24 cellular contexts compared by ENCODE assay signal in the genomic region with DNA sequence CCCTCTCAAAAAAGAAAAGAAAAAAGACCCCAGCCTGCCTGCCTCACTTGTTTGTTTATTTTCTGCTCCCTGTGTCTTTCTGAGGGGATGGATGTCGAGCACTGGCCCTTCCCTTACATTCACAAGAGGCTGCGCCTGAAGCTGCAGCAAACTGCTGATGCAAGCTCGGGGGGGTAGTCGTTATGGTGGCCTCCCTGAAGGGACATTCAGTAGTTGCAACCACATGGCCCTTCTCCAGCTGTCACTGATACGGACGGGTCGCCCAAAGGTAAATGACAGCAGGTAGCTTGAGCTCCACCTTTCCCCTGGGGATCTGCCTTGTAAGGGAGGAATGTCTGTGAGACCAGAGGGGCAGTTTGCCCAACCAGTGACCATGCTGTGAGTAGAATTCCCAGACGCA. TPM values are rescaled to one million over a fixed set of nuclear protein-coding genes. Genes with fewer than 3 reads are reported as not detected.
A peak's percentile ranks its signal among the peaks of the same experiment; 100 is the strongest.
DNase-seq lines count a peak whose midpoint lies in the region; ATAC-seq, FAIRE-seq and TF ChIP-seq lines count a peak whose summit lies in the region.
"Had no signal": no experiment of that assay in that cellular context is flagged by ENCODE, and none has a peak within 500 bp of the region (broad histone marks: within the 10 kb centered on the region; RNA-seq: fewer than 3 reads in every experiment).

No MANE protein-coding gene starts in this region.

- peak overlapping the region in 1 of 2 experiments; percentile 23; a peak in 1 of 4 replicates for H3K9ac ChIP-seq in K562 (ENCODE audit: insufficient read depth in 1 of 2, low read depth in 2 of 2, low read length in 2 of 2)
- no peak overlapping the region for H3K9ac ChIP-seq in MM.1S (ENCODE audit: low read length)

- H3K27ac ChIP-seq in HEK293 (ENCODE audit: extremely low read depth, low read depth, low read length) (no peak overlapping the region), K562 (ENCODE audit: extremely low read depth, low read depth, low read length) (no peak overlapping the region; the same call in 2 of the 3 replicates), thoracic aorta (peak overlapping the region; percentile 82 to 92), MM.1S (ENCODE audit: low read length) (no peak overlapping the region)
- H3K27ac ChIP-seq: body of pancreas had no signal

- no peak overlapping the region for H3K4me3 ChIP-seq in HEK293 (ENCODE audit: low read depth, low read length)
- H3K4me3 ChIP-seq in K562 = no peak overlapping the region
- no peak overlapping the region for H3K4me3 ChIP-seq in thoracic aorta
- H3K4me3 ChIP-seq in MM.1S (ENCODE audit: low read length) = no peak overlapping the region
- H3K4me3 ChIP-seq in mucosa of descending colon = no peak overlapping the region
- H3K4me3 ChIP-seq: body of pancreas, lower lobe of right lung had no signal

- H3F3A ChIP-seq in MM.1S (ENCODE audit: insufficient read depth, low read length) = peaks cover 15% of the 10 kb centered on the region

- CTCF ChIA-PET in HEK293 (lab: Yijun Ruan, JAX) (interaction anchor here (0.7 kb wide), 1 partner anchor 43 kb away, joined by 4 read pairs; no protein-coding TSS in a partner anchor), K562 (lab: Yijun Ruan, JAX; ENCODE audit: low intra/inter-chr PET ratio) (no interaction called here)

- BruUV-seq in K562 (replicated peaks; lab: Mats Ljungman, UMichigan) = no TSS peak

- no peaks in the 10 kb centered on the region for H3K27me3 ChIP-seq in K562 (ENCODE audit: control insufficient read depth in 2 of 2, insufficient read depth in 2 of 2, low read length in 2 of 2)
- no peaks in the 10 kb centered on the region for H3K27me3 ChIP-seq in thoracic aorta (replicated peaks; ENCODE audit: insufficient read depth)
- H3K27me3 ChIP-seq in MM.1S (replicated peaks; ENCODE audit: insufficient read depth, low read length) = no peaks in the 10 kb centered on the region
- H3K27me3 ChIP-seq: body of pancreas had no signal

- H3K9me2 ChIP-seq in MM.1S (replicated peaks; ENCODE audit: insufficient read depth, low read length) = no peaks in the 10 kb centered on the region

- no peaks in the 10 kb centered on the region for H3K27me3 Mint-ChIP-seq in nephron progenitor cell (ENCODE audit: low read depth, poor library complexity)
- H3K27me3 Mint-ChIP-seq: activated CD4-positive, alpha-beta T cell treated with anti-CD3 and anti-CD28 coated beads for 36 hours; T-helper 17 cell had no signal

- H3K4me2 ChIP-seq in K562 (ENCODE audit: insufficient read depth, low read length) (no peak overlapping the region), MM.1S (ENCODE audit: low read depth, low read length) (no peak overlapping the region)

- no peak overlapping the region for H3K4me3 Mint-ChIP-seq in nephron progenitor cell
- H3K4me3 Mint-ChIP-seq: activated CD4-positive, alpha-beta T cell treated with anti-CD3 and anti-CD28 coated beads for 36 hours; activated T-cell treated with anti-CD3 and anti-CD28 coated beads, Interleukin-2, amount 50 U/mL, for 4 hours; T-helper 17 cell had no signal

- in situ Hi-C loops in K562 (cut with MboI) = no loop called here

- intact Hi-C loops in K562 (cut with micrococcal nuclease) (no loop called here), mucosa of descending colon (cut with DNase I, micrococcal nuclease) (no loop called here)

- POLR2A ChIA-PET in HEK293 (lab: Yijun Ruan, JAX) = interaction anchor here (0.6 to 0.7 kb wide), 3 partner anchors 74 to 384 kb away, joined by 3 to 5 read pairs (median 3); no protein-coding TSS in a partner anchor
- POLR2A ChIA-PET in K562 (lab: Yijun Ruan, JAX) = interaction anchor here (0.5 to 1.4 kb wide), 8 partner anchors 16 to 114 kb away, joined by 3 to 6 read pairs (median 3); no protein-coding TSS in a partner anchor

- no peak for TF ChIP-seq POLR2A in K562 (conservative IDR thresholded peaks at IDR 0.05)

- H3K9me3 Mint-ChIP-seq in nephron progenitor cell = no peaks in the 10 kb centered on the region
- H3K9me3 Mint-ChIP-seq: activated T-cell treated with anti-CD3 and anti-CD28 coated beads, Interleukin-2, amount 50 U/mL, for 4 hours had no signal

- H3K9me3 ChIP-seq in HEK293 (ENCODE audit: control insufficient read depth, insufficient read depth, low read depth, low read length) (no peaks in the 10 kb centered on the region), K562 (replicated peaks; ENCODE audit: control insufficient read depth, insufficient read depth, low read depth, low read length) (no peaks in the 10 kb centered on the region), thoracic aorta (no peaks in the 10 kb centered on the region), MM.1S (replicated peaks; ENCODE audit: insufficient read depth, low read length) (no peaks in the 10 kb centered on the region), mucosa of descending colon (no peaks in the 10 kb centered on the region)
- H3K9me3 ChIP-seq: body of pancreas, lower lobe of right lung had no signal

- WGBS in K562 (ENCODE audit: insufficient coverage, low coverage, missing lambda C conversion rate) = 83% methylated on average over 8 of the region's 8 CpGs

- H3K27ac Mint-ChIP-seq in nephron progenitor cell = peak overlapping the region; percentile 69
- H3K27ac Mint-ChIP-seq: activated CD4-positive, alpha-beta T cell treated with anti-CD3 and anti-CD28 coated beads for 36 hours; T-helper 17 cell had no signal

- H3K4me1 ChIP-seq in HEK293 (ENCODE audit: control insufficient read depth, insufficient read depth, low read length) = no peaks in the 10 kb centered on the region
- H3K4me1 ChIP-seq in K562 (replicated peaks in 1 of 2; ENCODE audit: control insufficient read depth in 2 of 2, insufficient read depth in 2 of 2, low read length in 2 of 2) = peaks cover 0 to 16% of the 10 kb centered on the region in 2 experiments; a peak in 2 of 5 replicates
- peaks cover 38 to 77% of the 10 kb centered on the region in 2 donors for H3K4me1 ChIP-seq in thoracic aorta (ENCODE audit: control insufficient read depth in 1 of 2, low read depth in 2 of 2)
- H3K4me1 ChIP-seq in MM.1S (ENCODE audit: low read length) = peaks cover 11% of the 10 kb centered on the region
- no peaks in the 10 kb centered on the region for H3K4me1 ChIP-seq in mucosa of descending colon (ENCODE audit: low read depth)

- H3K79me2 ChIP-seq in K562 (ENCODE audit: control insufficient read depth, insufficient read depth, low read length) (peaks cover 61% of the 10 kb centered on the region), MM.1S (ENCODE audit: low read length) (peaks cover 79% of the 10 kb centered on the region)

- H3K4me1 Mint-ChIP-seq in nephron progenitor cell = peaks cover 36% of the 10 kb centered on the region

- H3K36me3 Mint-ChIP-seq in nephron progenitor cell (ENCODE audit: low read depth) = peaks cover 36% of the 10 kb centered on the region

- no peak for TF ChIP-seq CTCF in HEK293 (tag by site-specific recombination; IDR thresholded peaks at IDR 0.05)
- no peak for TF ChIP-seq CTCF in K562 (IDR thresholded peaks at IDR 0.05 in 2 of 3, conservative IDR thresholded peaks at IDR 0.05 in 1 of 3; ENCODE audit: insufficient read depth in 2 of 3, low read depth in 1 of 3, low read length in 3 of 3)
- no peak for TF ChIP-seq CTCF in nephron progenitor cell (IDR thresholded peaks at IDR 0.05)
- no peak for TF ChIP-seq CTCF in thoracic aorta (IDR thresholded peaks at IDR 0.05)
- no peak for TF ChIP-seq CTCF in MM.1S (IDR thresholded peaks at IDR 0.05; ENCODE audit: low read length)
- TF ChIP-seq CTCF in mucosa of descending colon (IDR thresholded peaks at IDR 0.05) = no peak

- ATAC-seq in K562 (peak; percentile 24; the same call in 2 of the 3 replicates), thoracic aorta (ENCODE audit: insufficient number of reproducible peaks, low FRiP score, low read depth) (no peak), mucosa of descending colon (no peak), GM21515 (IDR thresholded peaks at IDR 0.05; ENCODE audit: unreplicated experiment) (no peak)
- ATAC-seq: activated CD4-positive, alpha-beta T cell treated with anti-CD3 and anti-CD28 coated beads for 36 hours; activated T-cell treated with anti-CD3 and anti-CD28 coated beads, Interleukin-2, amount 50 U/mL, for 4 hours; body of pancreas; esophagus mucosa; lower lobe of right lung; T-helper 17 cell had no signal

- DNase-seq in K562 (ENCODE audit: extremely low read depth in 1 of 4, low spot score in 3 of 4) (no peak), nephron progenitor cell (no peak), thoracic aorta (ENCODE audit: low spot score) (no peak), MM.1S (no peak), mucosa of descending colon (no peak)
- DNase-seq: activated CD4-positive, alpha-beta T cell treated with anti-CD3 and anti-CD28 coated beads for 36 hours; activated CD8-positive, alpha-beta memory T cell treated with anti-CD3 and anti-CD28 coated beads for 24 hours; activated T-cell treated with anti-CD3 and anti-CD28 coated beads, Interleukin-2, amount 50 U/mL, for 4 hours; body of pancreas; effector memory CD4-positive, alpha-beta T cell; KBM-7; lower lobe of right lung; NCI-H146; NCI-H526; small intestine; stimulated activated CD4-positive, alpha-beta T cell treated with anti-CD3 and anti-CD28 coated beads, Interleukin-2, amount 100 ng/mL, for 24 hours; T-helper 17 cell had no signal

- H3K36me3 ChIP-seq in HEK293 (ENCODE audit: control insufficient read depth in 2 of 2, insufficient read depth in 1 of 2, low read length in 2 of 2) (peaks cover 0 to 20% of the 10 kb centered on the region in 2 experiments; a peak in 2 of 3 replicates), K562 (ENCODE audit: control insufficient read depth, insufficient read depth, low read length) (peaks cover 25% of the 10 kb centered on the region; the same call in 2 of the 3 replicates), thoracic aorta (no peaks in the 10 kb centered on the region), MM.1S (replicated peaks; ENCODE audit: insufficient read depth, low read length) (no peaks in the 10 kb centered on the region), mucosa of descending colon (ENCODE audit: low read depth) (no peaks in the 10 kb centered on the region)

- no peak for TF ChIP-seq RAD21 in K562 (CRISPR knock-in tag; conservative IDR thresholded peaks at IDR 0.05 in 1 of 2, IDR thresholded peaks at IDR 0.05 in 1 of 2)

- H2AFZ ChIP-seq in K562 (ENCODE audit: low read depth, low read length) (no peak overlapping the region), MM.1S (ENCODE audit: low read length) (no peak overlapping the region)

- H4K20me1 ChIP-seq in K562 (replicated peaks; ENCODE audit: control insufficient read depth, insufficient read depth, low read length) (peaks cover 7% of the 10 kb centered on the region), MM.1S (ENCODE audit: insufficient read depth, low read length) (no peaks in the 10 kb centered on the region)

- FAIRE-seq in K562 (lab: Jason Lieb, UNC) = no peak
- FAIRE-seq: keratinocyte, small intestine had no signal

- no peak for TF ChIP-seq EP300 in K562 (IDR thresholded peaks at IDR 0.05; ENCODE audit: low read length)

- no peaks in the 10 kb centered on the region for H3K9me1 ChIP-seq in K562 (ENCODE audit: control insufficient read depth, insufficient read depth, low read length)

RNA-seq across cellular contexts. Expression of gene PLEKHM2, which starts 17.7 kb away (rescaled TPM):
- 33.4 and 106 TPM in 2 replicates for total RNA-seq in K562 (2011; cell fraction: chromatin; rRNA removed; ENCODE audit: low replicate concordance)
- total RNA-seq in K562 (2011; cell fraction: nucleolus; rRNA removed) = 69.5 and 71.2 TPM in 2 replicates
- total RNA-seq in K562 (2011; cell fraction: nucleoplasm; rRNA removed) = 36.4 and 44.3 TPM in 2 replicates
- total RNA-seq in K562 (2014; rRNA removed) (28.6 and 36.7 TPM in 2 replicates), K562 (2014; rRNA removed; fragmentation: Illumina TruSeq; extraction: Trizol) (7.8 and 15.6 TPM in 2 replicates), K562 (2015; rRNA removed; fragmentation: Illumina TruSeq; extraction: Trizol) (33.2 and 34.3 TPM in 2 replicates), K562 (2021) (63.7 and 65.3 TPM in 2 replicates), thoracic aorta (10 to 100 TPM; 53.7 to 74.6 TPM), mucosa of descending colon (10 to 100 TPM; 32.2 to 57.3 (median 36.2) TPM)
- polyA plus RNA-seq in K562 (2011; rRNA removed) (34.9 and 54.1 TPM in 2 replicates), K562 (2014; fragmentation: Illumina TruSeq; extraction: Trizol) (35.1 and 47.8 TPM in 2 replicates), K562 (2014; fragmentation: Nextera tagmentation; extraction: Ambion mirVana) (under 1 TPM; 0.27 to 0.78 TPM), K562 (2014; rRNA removed) (41.1 and 42.7 TPM in 2 replicates)
- 50.7 and 63.4 TPM in 2 replicates for polyA plus RNA-seq in K562 (2011; cell fraction: cytosol; rRNA removed)
- 122 and 150 TPM in 2 replicates for polyA plus RNA-seq in K562 (2011; cell fraction: nucleus; rRNA removed)
- polyA plus RNA-seq in K562 (2012) = 43.7 and 66.8 TPM in 2 replicates
- 17.2 and 24.3 TPM in 2 replicates for polyA minus RNA-seq in K562 (2011; rRNA and poly(A)+ RNA removed)
- 35.5 and 58.1 TPM in 2 replicates for polyA minus RNA-seq in K562 (2011; cell fraction: cytosol; rRNA and poly(A)+ RNA removed)
- 17.6 and 24.7 TPM in 2 replicates for polyA minus RNA-seq in K562 (2011; cell fraction: nucleus; rRNA and poly(A)+ RNA removed)

RNA-seq across cellular contexts. Expression of gene SLC25A34, which starts 34.3 kb away (rescaled TPM):
- total RNA-seq in K562 (2011; cell fraction: chromatin; rRNA removed; ENCODE audit: low replicate concordance) = 0.86 and 1.9 TPM in 2 replicates
- total RNA-seq in K562 (2011; cell fraction: nucleolus; rRNA removed) = 1.1 and 1.8 TPM in 2 replicates
- total RNA-seq in K562 (2011; cell fraction: nucleoplasm; rRNA removed) = 1.1 and 1.6 TPM in 2 replicates
- 0.41 and 0.78 TPM in 2 replicates for total RNA-seq in K562 (2014; rRNA removed)
- total RNA-seq in K562 (2014; rRNA removed; fragmentation: Illumina TruSeq; extraction: Trizol) = 0.06 and 0.11 TPM in 2 replicates
- 0.26 and 0.43 TPM in 2 replicates for total RNA-seq in K562 (2015; rRNA removed; fragmentation: Illumina TruSeq; extraction: Trizol)
- total RNA-seq in K562 (2021) = 0.13 and 0.16 TPM in 2 replicates
- 0.24 and 0.31 TPM in 2 replicates for polyA plus RNA-seq in K562 (2011; rRNA removed)
- 0.18 and 0.34 TPM in 2 replicates for polyA plus RNA-seq in K562 (2011; cell fraction: cytosol; rRNA removed)
- polyA plus RNA-seq in K562 (2011; cell fraction: nucleus; rRNA removed) = 0.94 and 1.9 TPM in 2 replicates
- 0.25 and 0.55 TPM in 2 replicates for polyA plus RNA-seq in K562 (2012)
- 0.16 and 0.21 TPM in 2 replicates for polyA plus RNA-seq in K562 (2014; fragmentation: Illumina TruSeq; extraction: Trizol)
- under 1 TPM; 0.01 to 0.03 TPM for polyA plus RNA-seq in K562 (2014; fragmentation: Nextera tagmentation; extraction: Ambion mirVana)
- polyA plus RNA-seq in K562 (2014; rRNA removed) = 0.22 and 0.57 TPM in 2 replicates
- polyA minus RNA-seq in K562 (2011; rRNA and poly(A)+ RNA removed) = 0.12 and 0.35 TPM in 2 replicates
- polyA minus RNA-seq in K562 (2011; cell fraction: cytosol; rRNA and poly(A)+ RNA removed) = not detected in 2 replicates
- 0.40 and 0.78 TPM in 2 replicates for polyA minus RNA-seq in K562 (2011; cell fraction: nucleus; rRNA and poly(A)+ RNA removed)
- 1 to 10 TPM; 2.4 to 7.5 TPM for total RNA-seq in thoracic aorta
- 10 to 100 TPM in 1 of 3 donors, 1 to 10 TPM in 2; 6.4 to 15.7 (median 8.1) TPM for total RNA-seq in mucosa of descending colon
- total RNA-seq: HT-29 had no signal

RNA-seq across cellular contexts. Expression of gene TMEM82, which starts 40.5 kb away (rescaled TPM):
- not detected in 2 replicates for total RNA-seq in K562 (2011; cell fraction: chromatin; rRNA removed; ENCODE audit: low replicate concordance)
- total RNA-seq in K562 (2011; cell fraction: nucleolus; rRNA removed) = not detected in 2 replicates
- not detected in 2 replicates for total RNA-seq in K562 (2011; cell fraction: nucleoplasm; rRNA removed)
- total RNA-seq in K562 (2014; rRNA removed) = not detected in 2 replicates
- total RNA-seq in K562 (2014; rRNA removed; fragmentation: Illumina TruSeq; extraction: Trizol) = not detected in 2 replicates
- not detected in 2 replicates for total RNA-seq in K562 (2015; rRNA removed; fragmentation: Illumina TruSeq; extraction: Trizol)
- total RNA-seq in K562 (2021) = not detected in 2 replicates
- polyA plus RNA-seq in K562 (2011; rRNA removed) = not detected in 2 replicates
- not detected in 2 replicates for polyA plus RNA-seq in K562 (2011; cell fraction: cytosol; rRNA removed)
- polyA plus RNA-seq in K562 (2011; cell fraction: nucleus; rRNA removed) = not detected in 2 replicates
- not detected in 2 replicates for polyA plus RNA-seq in K562 (2012)
- polyA plus RNA-seq in K562 (2014; fragmentation: Illumina TruSeq; extraction: Trizol) = not detected in 2 replicates
- polyA plus RNA-seq in K562 (2014; fragmentation: Nextera tagmentation; extraction: Ambion mirVana) = not detected
- not detected in 2 replicates for polyA plus RNA-seq in K562 (2014; rRNA removed)
- not detected in 2 replicates for polyA minus RNA-seq in K562 (2011; rRNA and poly(A)+ RNA removed)
- not detected in 2 replicates for polyA minus RNA-seq in K562 (2011; cell fraction: cytosol; rRNA and poly(A)+ RNA removed)
- polyA minus RNA-seq in K562 (2011; cell fraction: nucleus; rRNA and poly(A)+ RNA removed) = not detected in 2 replicates
- total RNA-seq in thoracic aorta = not detected
- total RNA-seq in mucosa of descending colon = 10 to 100 TPM in 2 of 3 donors, 1 to 10 TPM in 1; 8.0 to 19.7 (median 16.8) TPM
- total RNA-seq: activated CD4-positive, alpha-beta T cell treated with anti-CD3 and anti-CD28 coated beads for 36 hours; activated T-cell treated with anti-CD3 and anti-CD28 coated beads, Interleukin-2, amount 50 U/mL, for 4 hours; body of pancreas; esophagus mucosa; HT-29; lower lobe of right lung; pulmonary artery endothelial cell; subcutaneous adipose tissue; T-helper 17 cell had no signal
- polyA plus RNA-seq: keratinocyte had no signal

RNA-seq across cellular contexts. Expression of gene FBLIM1, which starts 56.8 kb away (rescaled TPM):
- total RNA-seq in K562 (2011; cell fraction: chromatin; rRNA removed; ENCODE audit: low replicate concordance) = 0.16 TPM in 1 of 2 replicates, not detected in the other
- total RNA-seq in K562 (2011; cell fraction: nucleolus; rRNA removed) = 0.50 TPM in 1 of 2 replicates, not detected in the other
- 0.31 TPM in 1 of 2 replicates, not detected in the other for total RNA-seq in K562 (2011; cell fraction: nucleoplasm; rRNA removed)
- total RNA-seq in K562 (2014; rRNA removed) = 0.04 TPM in 1 of 2 replicates, not detected in the other
- not detected in 2 replicates for total RNA-seq in K562 (2014; rRNA removed; fragmentation: Illumina TruSeq; extraction: Trizol)
- not detected in 2 replicates for total RNA-seq in K562 (2015; rRNA removed; fragmentation: Illumina TruSeq; extraction: Trizol)
- total RNA-seq in K562 (2021) = 0.18 and 0.24 TPM in 2 replicates
- polyA plus RNA-seq in K562 (2011; rRNA removed) = 0.14 and 0.43 TPM in 2 replicates
- 0.09 and 0.63 TPM in 2 replicates for polyA plus RNA-seq in K562 (2011; cell fraction: cytosol; rRNA removed)
- 0.10 and 0.20 TPM in 2 replicates for polyA plus RNA-seq in K562 (2011; cell fraction: nucleus; rRNA removed)
- polyA plus RNA-seq in K562 (2012) = 0.04 and 0.48 TPM in 2 replicates
- polyA plus RNA-seq in K562 (2014; fragmentation: Illumina TruSeq; extraction: Trizol) = not detected in 2 replicates
- polyA plus RNA-seq in K562 (2014; fragmentation: Nextera tagmentation; extraction: Ambion mirVana) = not detected
- not detected in 2 replicates for polyA plus RNA-seq in K562 (2014; rRNA removed)
- 0.11 and 0.27 TPM in 2 replicates for polyA minus RNA-seq in K562 (2011; rRNA and poly(A)+ RNA removed)
- polyA minus RNA-seq in K562 (2011; cell fraction: cytosol; rRNA and poly(A)+ RNA removed) = not detected in 2 replicates
- polyA minus RNA-seq in K562 (2011; cell fraction: nucleus; rRNA and poly(A)+ RNA removed) = 0.56 TPM in 1 of 2 replicates, not detected in the other
- total RNA-seq in thoracic aorta = 100 to 1,000 TPM; 731 to 997 TPM
- 100 to 1,000 TPM; 154 to 268 (median 260) TPM for total RNA-seq in mucosa of descending colon

Comparison
In these comparisons a context has a peak if more than half of its experiments do, and no peak if none do; other contexts are left out.
1. H3K27ac ChIP-seq: peak in thoracic aorta (2 of 2); none in HEK293 (single experiment), K562 (single experiment) and MM.1S (single experiment).
2. RNA of gene TMEM82, which starts 40.5 kb away (total RNA-seq): 8.0 to 19.7 TPM in mucosa of descending colon; not detected in K562 and not detected in thoracic aorta; every median in the first group is over 4 times any median in the second.